ENCODE assay signal across 1 cellular context in the genomic region with DNA sequence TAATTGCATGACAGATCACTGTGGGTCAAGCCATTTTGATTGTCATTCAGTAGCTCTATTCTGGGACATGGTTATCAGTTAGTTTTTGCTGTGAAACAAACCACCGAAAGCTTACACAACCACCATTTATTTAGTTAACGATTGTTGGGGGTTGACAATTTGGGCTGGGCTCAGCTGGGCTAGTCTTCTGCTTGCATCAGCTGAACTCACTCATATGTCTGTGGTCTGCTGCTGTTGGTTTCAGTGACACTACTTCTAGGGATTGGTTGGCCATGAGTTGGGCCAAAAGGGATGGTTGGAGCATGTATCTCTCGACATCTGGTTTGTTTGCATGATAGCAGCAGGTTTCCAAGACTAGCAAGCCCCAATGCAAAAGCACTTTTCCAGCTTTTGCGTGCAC.
TF ChIP-seq lines count a peak whose summit lies in the region.

No MANE protein-coding gene starts in this region.

TF ChIP-seq in K562, 482 proteins besides CTCF, POLR2A, EP300 and RAD21:
- peak; percentile 21 for TF ChIP-seq MEIS2 (IDR thresholded peaks at IDR 0.05; ENCODE audit: partially characterized antibody)
- peak; percentile 46; the same call in 1 of the 2 replicates for TF ChIP-seq TFAP4 (CRISPR knock-in tag; IDR thresholded peaks at IDR 0.05; ENCODE audit: borderline replicate concordance)
- TF ChIP-seq POLR2H (tag; IDR thresholded peaks at IDR 0.05; ENCODE audit: low read depth): no peak
- TF ChIP-seq FOXA1 (IDR thresholded peaks at IDR 0.05; ENCODE audit: borderline replicate concordance): no peak
- TF ChIP-seq, protein P1, sequence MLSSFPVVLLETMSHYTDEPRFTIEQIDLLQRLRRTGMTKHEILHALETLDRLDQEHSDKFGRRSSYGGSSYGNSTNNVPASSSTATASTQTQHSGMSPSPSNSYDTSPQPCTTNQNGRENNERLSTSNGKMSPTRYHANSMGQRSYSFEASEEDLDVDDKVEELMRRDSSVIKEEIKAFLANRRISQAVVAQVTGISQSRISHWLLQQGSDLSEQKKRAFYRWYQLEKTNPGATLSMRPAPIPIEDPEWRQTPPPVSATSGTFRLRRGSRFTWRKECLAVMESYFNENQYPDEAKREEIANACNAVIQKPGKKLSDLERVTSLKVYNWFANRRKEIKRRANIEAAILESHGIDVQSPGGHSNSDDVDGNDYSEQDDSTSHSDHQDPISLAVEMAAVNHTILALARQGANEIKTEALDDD (IDR thresholded peaks at IDR 0.05): peak; percentile 70
- no peak for TF ChIP-seq TEAD4 (IDR thresholded peaks at IDR 0.05; ENCODE audit: low read length)
- TF ChIP-seq TEAD4 (CRISPR knock-in tag; IDR thresholded peaks at IDR 0.05; ENCODE audit: borderline replicate concordance): no peak
- no peak for TF ChIP-seq ZNF75A (CRISPR knock-in tag; IDR thresholded peaks at IDR 0.05)
- TF ChIP-seq NR1H2 (CRISPR knock-in tag; IDR thresholded peaks at IDR 0.05): no peak
